ENCODE assay signal across 19 cellular contexts in the genomic region with DNA sequence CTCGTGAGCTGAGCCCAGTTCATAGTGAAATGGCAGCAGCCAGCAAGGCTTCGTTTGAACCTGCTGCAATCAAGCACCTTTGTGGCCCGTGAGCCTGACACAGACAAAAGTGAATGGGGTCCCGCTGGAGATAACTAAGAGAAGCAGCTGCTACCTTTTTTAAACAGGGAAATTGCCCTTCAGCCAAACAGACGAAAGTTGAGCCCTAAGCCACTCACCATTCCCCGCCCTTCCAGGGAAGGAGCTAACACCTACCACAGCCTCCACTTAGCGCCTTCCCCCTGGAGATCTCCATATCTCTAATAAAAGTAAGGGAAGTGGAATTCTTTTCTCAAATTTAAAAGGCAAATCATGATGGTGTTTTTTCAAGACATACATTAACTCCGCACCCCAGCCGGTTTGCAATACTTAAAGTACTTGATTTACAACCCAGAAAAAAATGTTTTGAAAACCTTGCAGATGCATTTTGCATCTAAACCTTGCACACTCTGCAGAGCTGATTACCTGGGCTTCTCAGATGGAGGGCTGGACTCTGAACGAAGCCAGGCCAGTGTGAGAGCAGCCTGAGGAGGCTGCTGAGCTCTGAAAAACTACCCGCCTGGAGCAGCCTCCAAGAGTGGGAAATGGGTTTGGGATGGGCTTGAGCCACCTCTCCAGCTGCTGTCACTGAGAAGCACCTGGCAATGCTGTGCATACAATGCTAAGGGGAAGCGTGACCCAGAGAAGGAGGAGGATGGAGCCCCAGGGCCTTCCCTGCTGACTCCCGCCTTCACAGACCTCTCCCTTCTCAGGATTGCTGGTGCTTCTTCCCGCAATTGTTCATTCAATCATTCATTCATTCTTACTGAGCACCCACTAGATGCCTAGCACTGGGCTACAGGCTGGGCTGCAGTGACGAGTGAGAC. TPM values are rescaled to one million over a fixed set of nuclear protein-coding genes. Genes with fewer than 3 reads are reported as not detected.
A peak's percentile ranks its signal among the peaks of the same experiment; 100 is the strongest.
DNase-seq lines count a peak whose midpoint lies in the region; ATAC-seq, FAIRE-seq and TF ChIP-seq lines count a peak whose summit lies in the region.
"Had no signal": no experiment of that assay in that cellular context is flagged by ENCODE, and none has a peak within 500 bp of the region (broad histone marks: within the 10 kb centered on the region; RNA-seq: fewer than 3 reads in every experiment).

No MANE protein-coding gene starts in this region.

- H3K27ac ChIP-seq in heart left ventricle (peak overlapping the region in 10 of 12 donors; percentile 65 to 100 (median 96)), coronary artery (peak overlapping the region; percentile 48 to 97), tibial artery (peak overlapping the region; percentile 35 to 98)
- H3K27ac ChIP-seq: pancreas had no signal

- 63 to 70% (median 68%) methylated on average over 13 to 15 of the region's 15 CpGs for WGBS in heart left ventricle, 4 donors

- H3K27me3 ChIP-seq in heart left ventricle: no peaks in the 10 kb centered on the region
- no peaks in the 10 kb centered on the region for H3K27me3 ChIP-seq in tibial artery
- H3K27me3 ChIP-seq: pancreas had no signal

- intact Hi-C loops in heart left ventricle (cut with DNase I) (loop anchor here in 2 of 10 donors (5.0 kb wide), 2 partner anchors 36 to 41 kb away; no protein-coding TSS in a partner anchor), Right ventricle myocardium inferior (cut with DNase I) (no loop called here), tibial artery (cut with DNase I; ENCODE audit: low total_unique reads) (no loop called here)

- no peak for FAIRE-seq in D721Med (lab: Jason Lieb, UNC)
- FAIRE-seq: K562, pancreas had no signal

- H3K4me3 ChIP-seq in heart left ventricle (no peak overlapping the region), coronary artery (no peak overlapping the region), tibial artery (no peak overlapping the region)
- H3K4me3 ChIP-seq: K562, pancreas had no signal

- H3K36me3 ChIP-seq in heart left ventricle: no peaks in the 10 kb centered on the region
- H3K36me3 ChIP-seq in tibial artery: no peaks in the 10 kb centered on the region
- H3K36me3 ChIP-seq: pancreas had no signal

- DNase-seq in heart left ventricle (no peak), Right ventricle myocardium inferior (ENCODE audit: missing footprints) (no peak), NCI-H2107 treated with DMSO at 0.1 percent for 48 hours (lab: John Stamatoyannopoulos, UW; ENCODE audit: unreplicated experiment) (peak; percentile 88), coronary artery (ENCODE audit: low spot score) (no peak), tibial artery (no peak), ecto neural progenitor cell (ENCODE audit: low spot score) (no peak), D721Med (ENCODE audit: insufficient read length, low spot score) (no peak)
- DNase-seq in stimulated activated CD4-positive, alpha-beta T cell treated with anti-CD3 and anti-CD28 coated beads, Interleukin-4, amount 100 ng/mL, for 4 hours: no peak
- DNase-seq: activated B cell treated with CpG ODN at 0.5 μM for 24 hours; activated CD8-positive, alpha-beta memory T cell treated with anti-CD3 and anti-CD28 coated beads, Interleukin-2, amount 50 U/mL, for 4 hours; activated naive CD4-positive, alpha-beta T cell treated with Interleukin-2 at 50 U/mL for 16 hours; effector memory CD4-positive, alpha-beta T cell; HCEC 1CT; midbrain; NCI-H1436 treated with DMSO at 0.1 percent for 48 hours; pancreas; PC-3; SW 1271 had no signal

- peaks cover 3 to 100% (median 82%) of the 10 kb centered on the region in 12 donors for H3K4me1 ChIP-seq in heart left ventricle
- H3K4me1 ChIP-seq in tibial artery: peaks cover 5 to 100% (median 76%) of the 10 kb centered on the region in 4 donors

- no peaks in the 10 kb centered on the region for H3K9me3 ChIP-seq in heart left ventricle
- H3K9me3 ChIP-seq in tibial artery: no peaks in the 10 kb centered on the region
- H3K9me3 ChIP-seq: pancreas had no signal

- ATAC-seq in heart left ventricle: no peak
- ATAC-seq in Right ventricle myocardium inferior: no peak
- ATAC-seq: K562, pancreas, PC-3 had no signal

- TF ChIP-seq POLR2A in heart left ventricle (IDR thresholded peaks at IDR 0.05): no peak

- TF ChIP-seq CTCF in heart left ventricle (IDR thresholded peaks at IDR 0.05) (no peak), coronary artery (IDR thresholded peaks at IDR 0.05) (no peak), tibial artery (IDR thresholded peaks at IDR 0.05) (no peak), D721Med (IDR thresholded peaks at IDR 0.05; ENCODE audit: insufficient read depth, missing control alignments) (no peak)

RNA-seq across cellular contexts. Expression of a gene that starts 10.0 kb away (rescaled TPM):
- total RNA-seq in heart left ventricle: 10 to 100 TPM; 34.7 to 50.7 (median 39.8) TPM
- 10 to 100 TPM; 10.5 to 21.5 TPM for polyA plus RNA-seq in heart left ventricle
- total RNA-seq in Right ventricle myocardium inferior: 42.1 TPM
- total RNA-seq: activated B cell treated with CpG ODN at 0.5 μM for 24 hours had no signal
- polyA plus RNA-seq: K562 had no signal
